ENCODE assay signal across 11 cellular contexts in genomic region chr2:119756837-119757236, GRCh38. TPM values are rescaled to one million over a fixed set of nuclear protein-coding genes. Genes with fewer than 3 reads are reported as not detected.
DNase-seq lines count a peak whose midpoint lies in the region; ATAC-seq and TF ChIP-seq lines count a peak whose summit lies in the region.
"Had no signal": no experiment of that assay in that cellular context is flagged by ENCODE, and none has a peak within 500 bp of the region (broad histone marks: within the 10 kb centered on the region; RNA-seq: fewer than 3 reads in every experiment).

No MANE protein-coding gene starts in this region.

- peaks cover 9 to 14% of the 10 kb centered on the region in 2 donors for H3K4me1 ChIP-seq in thoracic aorta (ENCODE audit: control insufficient read depth in 1 of 2, low read depth in 2 of 2)
- H3K4me1 ChIP-seq in effector memory CD4-positive, alpha-beta T cell (ENCODE audit: control insufficient read depth, insufficient read depth, low read length, poor library complexity, severe bottlenecking): no peaks in the 10 kb centered on the region

- no peak overlapping the region for H3K4me3 Mint-ChIP-seq in activated CD8-positive, alpha-beta T cell treated with anti-CD3 and anti-CD28 coated beads for 36 hours
- no peak overlapping the region for H3K4me3 Mint-ChIP-seq in activated CD8-positive, alpha-beta T cell treated with anti-CD3 and anti-CD28 coated beads, Interleukin-2, amount 10 ng/mL, durations not matched to agents 7 days and 5 days
- H3K4me3 Mint-ChIP-seq: natural killer cell had no signal

- no peak for ATAC-seq in activated CD8-positive, alpha-beta T cell treated with anti-CD3 and anti-CD28 coated beads for 36 hours
- ATAC-seq in activated CD8-positive, alpha-beta T cell treated with anti-CD3 and anti-CD28 coated beads, Interleukin-2, amount 10 ng/mL, durations not matched to agents 7 days and 5 days: no peak
- ATAC-seq in thoracic aorta (ENCODE audit: insufficient number of reproducible peaks, low FRiP score, low read depth): no peak
- no peak for ATAC-seq in GM18870 (IDR thresholded peaks at IDR 0.05; ENCODE audit: unreplicated experiment)
- ATAC-seq: natural killer cell had no signal

- H3K9me3 Mint-ChIP-seq in activated CD8-positive, alpha-beta T cell treated with anti-CD3 and anti-CD28 coated beads for 36 hours: no peaks in the 10 kb centered on the region
- no peaks in the 10 kb centered on the region for H3K9me3 Mint-ChIP-seq in activated CD8-positive, alpha-beta T cell treated with anti-CD3 and anti-CD28 coated beads, Interleukin-2, amount 10 ng/mL, durations not matched to agents 7 days and 5 days (ENCODE audit: insufficient read depth)
- H3K9me3 Mint-ChIP-seq: natural killer cell had no signal

- H3K36me3 Mint-ChIP-seq in activated CD8-positive, alpha-beta T cell treated with anti-CD3 and anti-CD28 coated beads for 36 hours (ENCODE audit: low read depth): no peaks in the 10 kb centered on the region
- H3K36me3 Mint-ChIP-seq in activated CD8-positive, alpha-beta T cell treated with anti-CD3 and anti-CD28 coated beads, Interleukin-2, amount 10 ng/mL, durations not matched to agents 7 days and 5 days (ENCODE audit: low read depth): peaks cover 5% of the 10 kb centered on the region
- H3K36me3 Mint-ChIP-seq: natural killer cell had no signal

- no peaks in the 10 kb centered on the region for H3K36me3 ChIP-seq in brain microvascular endothelial cell (replicated peaks)
- H3K36me3 ChIP-seq in thoracic aorta: no peaks in the 10 kb centered on the region
- H3K36me3 ChIP-seq in effector memory CD4-positive, alpha-beta T cell (ENCODE audit: control insufficient read depth, insufficient read depth, low read length): no peaks in the 10 kb centered on the region
- H3K36me3 ChIP-seq: BLaER1 treated with 17β-estradiol and CSF1 and Interleukin-3, amounts not matched to agents 10 nM and 100 nM had no signal

- H3K27me3 ChIP-seq in brain microvascular endothelial cell (replicated peaks) (no peaks in the 10 kb centered on the region), thoracic aorta (replicated peaks; ENCODE audit: insufficient read depth) (no peaks in the 10 kb centered on the region)
- H3K27me3 ChIP-seq in effector memory CD4-positive, alpha-beta T cell (replicated peaks; ENCODE audit: control insufficient read depth, insufficient read depth, low read length, poor library complexity, severe bottlenecking): no peaks in the 10 kb centered on the region
- H3K27me3 ChIP-seq: BLaER1 treated with 17β-estradiol and CSF1 and Interleukin-3, amounts not matched to agents 10 nM and 100 nM had no signal

- H3K27ac ChIP-seq in brain microvascular endothelial cell (no peak overlapping the region), thoracic aorta (no peak overlapping the region)
- H3K27ac ChIP-seq in effector memory CD4-positive, alpha-beta T cell (ENCODE audit: insufficient read depth, low read length, poor library complexity, severe bottlenecking): no peak overlapping the region
- H3K27ac ChIP-seq: BLaER1 treated with 17β-estradiol and CSF1 and Interleukin-3, amounts not matched to agents 10 nM and 100 nM; WERI-Rb-1 had no signal

- peaks cover 26% of the 10 kb centered on the region for H3K4me1 Mint-ChIP-seq in activated CD8-positive, alpha-beta T cell treated with anti-CD3 and anti-CD28 coated beads for 36 hours (ENCODE audit: low read depth)
- peaks cover 29% of the 10 kb centered on the region for H3K4me1 Mint-ChIP-seq in activated CD8-positive, alpha-beta T cell treated with anti-CD3 and anti-CD28 coated beads, Interleukin-2, amount 10 ng/mL, durations not matched to agents 7 days and 5 days (ENCODE audit: low read depth)

- H3K9me3 ChIP-seq in thoracic aorta: no peaks in the 10 kb centered on the region
- H3K9me3 ChIP-seq in effector memory CD4-positive, alpha-beta T cell (ENCODE audit: control insufficient read depth, low read length): no peaks in the 10 kb centered on the region
- H3K9me3 ChIP-seq: BLaER1 treated with 17β-estradiol and CSF1 and Interleukin-3, amounts not matched to agents 10 nM and 100 nM had no signal

- POLR2A ChIA-PET in activated CD8-positive, alpha-beta T cell treated with anti-CD3 and anti-CD28 coated beads for 36 hours (lab: Charles Lee): interaction anchor here (0.7 to 1.4 kb wide), 4 partner anchors 69 to 468 kb away, joined by 3 to 4 read pairs (median 3); no protein-coding TSS in a partner anchor
- POLR2A ChIA-PET in activated CD8-positive, alpha-beta T cell treated with anti-CD3 and anti-CD28 coated beads, Interleukin-2, amount 10 ng/mL, durations not matched to agents 7 days and 5 days (lab: Charles Lee): interaction anchor here (0.7 kb wide), 1 partner anchor 12 kb away, joined by 5 read pairs; no protein-coding TSS in a partner anchor

- no peaks in the 10 kb centered on the region for H3K27me3 Mint-ChIP-seq in activated CD8-positive, alpha-beta T cell treated with anti-CD3 and anti-CD28 coated beads for 36 hours
- peaks cover 4% of the 10 kb centered on the region for H3K27me3 Mint-ChIP-seq in activated CD8-positive, alpha-beta T cell treated with anti-CD3 and anti-CD28 coated beads, Interleukin-2, amount 10 ng/mL, durations not matched to agents 7 days and 5 days (ENCODE audit: low read depth)

- DNase-seq in activated CD8-positive, alpha-beta T cell treated with anti-CD3 and anti-CD28 coated beads for 36 hours: peak; percentile 68
- no peak for DNase-seq in activated CD8-positive, alpha-beta T cell treated with anti-CD3 and anti-CD28 coated beads, Interleukin-2, amount 10 ng/mL, durations not matched to agents 7 days and 5 days
- DNase-seq in brain microvascular endothelial cell (peak; percentile 78), midbrain (lab: John Stamatoyannopoulos, UW) (peak; percentile 53), thoracic aorta (ENCODE audit: low spot score) (peak; percentile 18), NCI-H2081 treated with DMSO at 0.1 percent for 48 hours (lab: John Stamatoyannopoulos, UW) (no peak)
- DNase-seq in effector memory CD4-positive, alpha-beta T cell: no peak
- DNase-seq: natural killer cell, WERI-Rb-1 had no signal

- intact Hi-C loops in activated CD8-positive, alpha-beta T cell treated with anti-CD3 and anti-CD28 coated beads for 36 hours (cut with micrococcal nuclease): loop anchor here (10.0 kb wide), 1 partner anchor 348 kb away; no protein-coding TSS in a partner anchor

- TF ChIP-seq CTCF in activated CD8-positive, alpha-beta T cell treated with anti-CD3 and anti-CD28 coated beads for 36 hours (IDR thresholded peaks at IDR 0.05): no peak
- TF ChIP-seq CTCF in brain microvascular endothelial cell (IDR thresholded peaks at IDR 0.05; ENCODE audit: low read depth, low read length, missing control alignments) (no peak), thoracic aorta (IDR thresholded peaks at IDR 0.05) (no peak)

- peak overlapping the region; percentile 19 for H3K27ac Mint-ChIP-seq in activated CD8-positive, alpha-beta T cell treated with anti-CD3 and anti-CD28 coated beads for 36 hours
- no peak overlapping the region for H3K27ac Mint-ChIP-seq in activated CD8-positive, alpha-beta T cell treated with anti-CD3 and anti-CD28 coated beads, Interleukin-2, amount 10 ng/mL, durations not matched to agents 7 days and 5 days
- H3K27ac Mint-ChIP-seq: natural killer cell had no signal

- H3K4me3 ChIP-seq in brain microvascular endothelial cell (ENCODE audit: low read depth, low read length): no peak overlapping the region
- no peak overlapping the region for H3K4me3 ChIP-seq in thoracic aorta
- no peak overlapping the region for H3K4me3 ChIP-seq in effector memory CD4-positive, alpha-beta T cell (ENCODE audit: insufficient read depth, low read depth, low read length, poor library complexity, severe bottlenecking)
- H3K4me3 ChIP-seq: BLaER1 treated with 17β-estradiol and CSF1 and Interleukin-3, amounts not matched to agents 10 nM and 100 nM had no signal

- in situ Hi-C loops in brain microvascular endothelial cell (cut with HindIII; ENCODE audit: low pct_ligation_motif_present, low sequenced_read_pairs): no loop called here

- CTCF ChIA-PET in activated CD8-positive, alpha-beta T cell treated with anti-CD3 and anti-CD28 coated beads for 36 hours (lab: Charles Lee): interaction anchor here (1.0 to 5.0 kb wide), 6 partner anchors 18 to 418 kb away, joined by 3 to 82 read pairs (median 6); no protein-coding TSS in a partner anchor
- CTCF ChIA-PET in activated CD8-positive, alpha-beta T cell treated with anti-CD3 and anti-CD28 coated beads, Interleukin-2, amount 10 ng/mL, durations not matched to agents 7 days and 5 days (lab: Charles Lee): interaction anchor here (0.6 to 7.9 kb wide), 7 partner anchors 12 to 475 kb away, joined by 3 to 115 read pairs (median 5); no protein-coding TSS in a partner anchor

RNA-seq across cellular contexts. Expression of gene PTPN4, which starts 2.9 kb away (rescaled TPM):
- 10 to 100 TPM; 34.4 to 40.2 TPM for total RNA-seq in activated CD8-positive, alpha-beta T cell treated with anti-CD3 and anti-CD28 coated beads for 36 hours
- total RNA-seq in activated CD8-positive, alpha-beta T cell treated with anti-CD3 and anti-CD28 coated beads, Interleukin-2, amount 10 ng/mL, durations not matched to agents 7 days and 5 days: 10 to 100 TPM; 89.1 to 91.3 TPM
- total RNA-seq in thoracic aorta: 10 to 100 TPM; 18.5 to 43.3 TPM

Comparison
In these comparisons a context has a peak if more than half of its experiments do, and no peak if none do; other contexts are left out.
1. DNase-seq: peak in activated CD8-positive, alpha-beta T cell treated with anti-CD3 and anti-CD28 coated beads for 36 hours (single experiment), brain microvascular endothelial cell (single experiment), midbrain (single experiment) and thoracic aorta (single experiment); none in activated CD8-positive, alpha-beta T cell treated with anti-CD3 and anti-CD28 coated beads, Interleukin-2, amount 10 ng/mL, durations not matched to agents 7 days and 5 days (single experiment), effector memory CD4-positive, alpha-beta T cell (0 of 3) and NCI-H2081 treated with DMSO at 0.1 percent for 48 hours (single experiment).